Comparison of ENCODE assay signal across 12 cellular contexts in the genomic region with DNA sequence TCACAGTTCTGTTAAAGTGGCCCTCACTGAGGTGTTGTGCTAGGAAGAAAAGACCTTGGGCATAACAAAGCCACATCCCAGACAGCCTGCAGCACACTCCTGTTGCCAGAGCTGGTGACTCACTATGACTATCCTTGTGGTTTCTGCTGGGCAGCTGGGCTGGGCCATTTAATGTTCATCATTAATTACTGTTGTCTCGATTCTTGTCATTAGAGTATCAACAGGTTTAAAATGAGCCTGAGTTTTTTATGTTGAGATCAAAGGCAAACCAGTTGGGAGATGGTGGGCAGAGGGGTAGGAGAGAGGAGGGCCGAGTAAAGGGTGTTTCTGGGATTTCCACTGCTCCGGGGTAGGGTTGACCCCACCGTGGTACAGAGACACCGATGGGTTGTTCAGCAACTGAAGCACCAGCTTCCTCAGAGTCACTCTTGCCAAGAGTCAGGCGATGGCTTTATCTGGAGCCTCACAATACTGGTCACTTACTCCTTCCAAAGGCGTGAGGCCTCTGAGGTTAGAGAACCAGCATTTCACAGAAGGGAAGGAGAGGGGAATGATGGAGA.
DNase-seq lines count a peak whose midpoint lies in the region; ATAC-seq, FAIRE-seq and TF ChIP-seq lines count a peak whose summit lies in the region.
"Had no signal": no experiment of that assay in that cellular context is flagged by ENCODE, and none has a peak within 500 bp of the region (broad histone marks: within the 10 kb centered on the region; RNA-seq: fewer than 3 reads in every experiment).

No MANE protein-coding gene starts in this region.

- DNase-seq in GM23338 (ENCODE audit: low spot score) = peak; percentile 44
- peak; percentile 73 for DNase-seq in RWPE2 (ENCODE audit: low spot score)
- peak; percentile 35 for DNase-seq in fibroblast of gingiva (ENCODE audit: low read depth)
- no peak for DNase-seq in pancreas
- no peak for DNase-seq in endothelial cell (ENCODE audit: low spot score)
- no peak for DNase-seq in inferior parietal cortex (ENCODE audit: extremely low spot score)
- DNase-seq: stomach had no signal

- H3K9me3 Mint-ChIP-seq in GM23338 (peaks cover 32% of the 10 kb centered on the region), endothelial cell (ENCODE audit: unreplicated experiment) (peaks cover 5% of the 10 kb centered on the region)

- H3K4me1 Mint-ChIP-seq in GM23338 (peaks cover 19% of the 10 kb centered on the region), endothelial cell (ENCODE audit: unreplicated experiment) (no peaks in the 10 kb centered on the region)

- no peak overlapping the region for H3K4me3 Mint-ChIP-seq in GM23338
- no peak overlapping the region for H3K4me3 Mint-ChIP-seq in endothelial cell (ENCODE audit: unreplicated experiment)

- H3K27me3 Mint-ChIP-seq in GM23338 (ENCODE audit: insufficient read depth, low read depth, poor library complexity) = peaks cover 4% of the 10 kb centered on the region
- H3K27me3 Mint-ChIP-seq in endothelial cell (ENCODE audit: unreplicated experiment) = peaks cover 4% of the 10 kb centered on the region

- 65 to 74% methylated on average over 7 of the region's 7 CpGs for WGBS in pancreas, 2 donors

- H2AFZ ChIP-seq in GM23338 = no peak overlapping the region

- no peaks in the 10 kb centered on the region for H3K79me2 ChIP-seq in GM23338 (replicated peaks; ENCODE audit: insufficient read depth)

- TF ChIP-seq CTCF in GM23338 (conservative IDR thresholded peaks at IDR 0.05; ENCODE audit: low read depth in 2 of 2) = no peak
- TF ChIP-seq CTCF in RWPE2 (IDR thresholded peaks at IDR 0.05; ENCODE audit: poor library complexity, severe bottlenecking) = no peak
- no peak for TF ChIP-seq CTCF in pancreas (IDR thresholded peaks at IDR 0.05)
- no peak for TF ChIP-seq CTCF in endothelial cell (IDR thresholded peaks at IDR 0.05; ENCODE audit: unreplicated experiment)

- peak overlapping the region; percentile 92 for H3K27ac ChIP-seq in GM23338 (ENCODE audit: low read depth)
- H3K27ac ChIP-seq in RWPE2 (ENCODE audit: poor library complexity, severe bottlenecking) = peak overlapping the region; percentile 30
- H3K27ac ChIP-seq in pancreas = no peak overlapping the region
- H3K27ac ChIP-seq: body of pancreas, stomach had no signal

- H3K4me3 ChIP-seq in GM23338 (no peak overlapping the region), RWPE2 (ENCODE audit: severe bottlenecking) (no peak overlapping the region), pancreas (no peak overlapping the region)
- H3K4me3 ChIP-seq: body of pancreas, skin epidermis, stomach had no signal

- H3F3A ChIP-seq in GM23338 (replicated peaks; ENCODE audit: low read depth) = peaks cover 8% of the 10 kb centered on the region; the same call in 1 of the 2 replicates

- peaks cover 27% of the 10 kb centered on the region for H3K36me3 Mint-ChIP-seq in GM23338 (ENCODE audit: low read depth)
- H3K36me3 Mint-ChIP-seq in endothelial cell (ENCODE audit: low read depth, unreplicated experiment) = peaks cover 3% of the 10 kb centered on the region

- ATAC-seq in GM23338 (peak; percentile 82), RWPE2 (ENCODE audit: low read depth) (peak; percentile 100), pancreas (peak in 3 of 4 donors; percentile 48 to 87 (median 75)), HG03280 (IDR thresholded peaks at IDR 0.05; ENCODE audit: unreplicated experiment) (no peak), HG03135 (IDR thresholded peaks at IDR 0.05; ENCODE audit: unreplicated experiment) (no peak)
- ATAC-seq: body of pancreas had no signal

- H4K20me1 ChIP-seq in GM23338 (replicated peaks; ENCODE audit: insufficient read depth) = no peaks in the 10 kb centered on the region

- H3K9me2 ChIP-seq in GM23338 (ENCODE audit: insufficient read depth) = peaks cover 24% of the 10 kb centered on the region

- H3K4me2 ChIP-seq in GM23338 = 0 out of 2 replicates have a peak overlapping the region, but pooled peaks have one; percentile 3

- H3K27ac Mint-ChIP-seq in GM23338 (peak overlapping the region; percentile 75), endothelial cell (ENCODE audit: unreplicated experiment) (no peak overlapping the region)

- H3K4me1 ChIP-seq in GM23338 (ENCODE audit: insufficient read depth) (peaks cover 8% of the 10 kb centered on the region; the same call in 1 of the 2 replicates), RWPE2 (ENCODE audit: insufficient read depth, poor library complexity, severe bottlenecking) (peaks cover 12% of the 10 kb centered on the region), pancreas (no peaks in the 10 kb centered on the region)
- H3K4me1 ChIP-seq: body of pancreas, stomach had no signal

- FAIRE-seq in pancreas (lab: Jason Lieb, UNC) = no peak
- FAIRE-seq: islet of Langerhans had no signal

- peaks cover 1% of the 10 kb centered on the region; the same call in 1 of the 2 replicates for H3K36me3 ChIP-seq in GM23338 (ENCODE audit: insufficient read depth)
- H3K36me3 ChIP-seq in RWPE2 (ENCODE audit: low read depth) = no peaks in the 10 kb centered on the region
- no peaks in the 10 kb centered on the region for H3K36me3 ChIP-seq in pancreas
- H3K36me3 ChIP-seq: stomach had no signal

- H3K9me3 ChIP-seq in RWPE2 (ENCODE audit: severe bottlenecking) (no peaks in the 10 kb centered on the region), pancreas (no peaks in the 10 kb centered on the region)
- H3K9me3 ChIP-seq: body of pancreas had no signal

- no peaks in the 10 kb centered on the region for H3K27me3 ChIP-seq in GM23338 (ENCODE audit: insufficient read depth)
- no peaks in the 10 kb centered on the region for H3K27me3 ChIP-seq in RWPE2 (ENCODE audit: insufficient read depth, poor library complexity, severe bottlenecking)
- no peaks in the 10 kb centered on the region for H3K27me3 ChIP-seq in pancreas
- H3K27me3 ChIP-seq: body of pancreas, stomach had no signal

- intact Hi-C loops in pancreas (cut with DNase I) = no loop called here

TF ChIP-seq in GM23338, 12 proteins besides CTCF, POLR2A, EP300 and RAD21:
- TF ChIP-seq EZH2phosphoT487 (IDR thresholded peaks at IDR 0.05; ENCODE audit: unreplicated experiment) = no peak
- peak; percentile 27; the same call in 1 of the 2 replicates for TF ChIP-seq ZNF462 (CRISPR knock-in tag; IDR thresholded peaks at IDR 0.05)
- TF ChIP-seq EZH2 (IDR thresholded peaks at IDR 0.05; ENCODE audit: low read depth, unreplicated experiment) = no peak

Comparison
In these comparisons a context has a peak if more than half of its experiments do, and no peak if none do; other contexts are left out.
1. ATAC-seq: peak in GM23338 (single experiment), RWPE2 (single experiment) and pancreas (3 of 4); none in HG03280 (single experiment) and HG03135 (single experiment).
2. DNase-seq: peak in GM23338 (single experiment), RWPE2 (single experiment) and fibroblast of gingiva (single experiment); none in pancreas (0 of 6), endothelial cell (single experiment) and inferior parietal cortex (single experiment).
3. H3K27ac ChIP-seq: peak in GM23338 (single experiment) and RWPE2 (single experiment); none in pancreas (0 of 4).